33 cellular contexts compared by ENCODE assay signal in the genomic region with DNA sequence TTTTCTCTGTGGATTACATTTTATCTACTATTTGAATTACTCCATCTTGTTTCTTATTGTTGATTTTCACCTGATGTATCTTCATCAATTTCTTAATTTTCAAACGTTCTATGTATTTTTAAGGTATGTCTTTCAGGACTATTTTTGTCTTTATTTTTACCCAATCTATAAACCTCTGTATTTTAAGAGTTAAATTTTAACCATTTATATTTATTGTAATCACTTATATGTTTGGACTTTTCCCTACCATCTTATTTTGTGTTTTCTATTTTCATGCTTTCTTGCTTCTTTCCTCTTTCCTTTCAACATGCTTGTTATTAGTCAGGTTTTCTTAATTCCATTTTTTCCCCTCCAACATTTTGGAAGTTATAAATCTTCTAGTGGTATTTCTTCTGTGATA. TPM values are rescaled to one million over a fixed set of nuclear protein-coding genes. Genes with fewer than 3 reads are reported as not detected.
"Had no signal": no experiment of that assay in that cellular context is flagged by ENCODE, and none has a peak within 500 bp of the region (broad histone marks: within the 10 kb centered on the region; RNA-seq: fewer than 3 reads in every experiment).

No MANE protein-coding gene starts in this region.

- H3K9me3 ChIP-seq: ascending aorta, body of pancreas, Peyer's patch had no signal

- ATAC-seq: activated CD8-positive, alpha-beta memory T cell treated with anti-CD3 and anti-CD28 coated beads, Interleukin-2, amount 10 ng/mL, durations not matched to agents 7 days and 5 days; activated naive CD4-positive, alpha-beta T cell treated with anti-CD3 and anti-CD28 coated beads, Interleukin-2, amount 50 U/mL, for 72 hours; activated naive CD8-positive, alpha-beta T cell treated with anti-CD3 and anti-CD28 coated beads, Interleukin-2, amount 50 U/mL, for 24 hours; T-cell had no signal

- H3K27me3 ChIP-seq: ascending aorta, body of pancreas, Peyer's patch had no signal

- H3K4me1 ChIP-seq: ascending aorta, body of pancreas had no signal

- H3K27ac ChIP-seq: ascending aorta, body of pancreas, Peyer's patch had no signal

- FAIRE-seq: bronchial epithelial cell, TTC549 had no signal

- H3K4me3 ChIP-seq: ascending aorta, body of pancreas, Peyer's patch had no signal

- DNase-seq: activated B cell treated with CpG ODN at 0.5 μM for 24 hours; activated CD4-positive, alpha-beta T cell treated with anti-CD3 and anti-CD28 coated beads for 1 hour; activated CD4-positive, alpha-beta T cell treated with anti-CD3 and anti-CD28 coated beads, Interleukin-2, amount 10 ng/mL, durations not matched to agents 24 days and 14 days; activated CD4-positive, alpha-beta T cell treated with anti-CD3 and anti-CD28 coated beads, Interleukin-2, amount 50 U/mL, for 48 hours; activated CD8-positive, alpha-beta memory T cell treated with anti-CD3 and anti-CD28 coated beads, Interleukin-2, amount 10 ng/mL, durations not matched to agents 7 days and 5 days; activated effector memory CD4-positive, alpha-beta T cell treated with Interleukin-2 at 50 U/mL for 16 hours; activated naive CD4-positive, alpha-beta T cell; activated naive CD8-positive, alpha-beta T cell treated with anti-CD3 and anti-CD28 coated beads, Interleukin-2, amount 50 U/mL, for 24 hours; activated T-cell treated with anti-CD3 and anti-CD28 coated beads, Interleukin-2, amount 50 U/mL, for 24 hours; amniotic stem cell; body of pancreas; Karpas-422; MM.1S; NCI-H1105; NCI-H1436; NCI-H1694 treated with DMSO at 0.1 percent for 48 hours; NCI-H2029 treated with DMSO at 0.1 percent for 48 hours; NCI-H345; NCI-H510A; NCI-H526 treated with DMSO at 0.1 percent for 48 hours; NCI-H82; Peyer's patch; SHP77; T-cell; T-helper 2 cell; T1000 had no signal

RNA-seq across cellular contexts. Expression of a gene that starts 49.5 kb away (rescaled TPM):
- total RNA-seq: activated B cell treated with CpG ODN at 0.5 μM for 24 hours; activated CD4-positive, alpha-beta T cell treated with anti-CD3 and anti-CD28 coated beads, Interleukin-2, amount 10 ng/mL, durations not matched to agents 24 days and 14 days; activated CD8-positive, alpha-beta memory T cell treated with anti-CD3 and anti-CD28 coated beads, Interleukin-2, amount 10 ng/mL, durations not matched to agents 7 days and 5 days; activated naive CD4-positive, alpha-beta T cell treated with anti-CD3 and anti-CD28 coated beads, Interleukin-2, amount 50 U/mL, for 72 hours; activated T-helper 1 cell treated with anti-CD3 and anti-CD28 coated beads, Interleukin-12 subunit alpha, Interleukin-12 subunit beta, Interleukin-2, Interleukin-4 antibody, amounts not matched to agents 30 ng/mL and 10 ng/mL and 1 ng/mL, durations not matched to agents 14 hours and 24 hours and 36 hours; ascending aorta; OCI-LY7; SK-MEL-5; T-cell had no signal
